In genomic region chr16:88759245-88759975, GRCh38 we compare ENCODE assay signal across 6 cellular contexts. TPM values are rescaled to one million over a fixed set of nuclear protein-coding genes. Genes with fewer than 3 reads are reported as not detected.
A peak's percentile ranks its signal among the peaks of the same experiment; 100 is the strongest.
DNase-seq lines count a peak whose midpoint lies in the region; ATAC-seq lines count a peak whose summit lies in the region.
"Had no signal": no experiment of that assay in that cellular context is flagged by ENCODE, and none has a peak within 500 bp of the region (broad histone marks: within the 10 kb centered on the region; RNA-seq: fewer than 3 reads in every experiment).

No MANE protein-coding gene starts in this region.

- no peaks in the 10 kb centered on the region for H3K27me3 ChIP-seq in ectodermal cell (ENCODE audit: control insufficient read depth, insufficient read depth, low read length, poor library complexity, severe bottlenecking)

- peaks cover 21% of the 10 kb centered on the region for H3K4me1 Mint-ChIP-seq in T-helper 17 cell

- peak overlapping the region; percentile 86 for H3K4me3 Mint-ChIP-seq in T-helper 17 cell

- peak overlapping the region; percentile 36 for H3K27ac ChIP-seq in ectodermal cell (ENCODE audit: insufficient read depth, low read depth, low read length, poor library complexity, severe bottlenecking)
- H3K27ac ChIP-seq: HL-60 had no signal

- peak; percentile 24 to 61 (median 47) for DNase-seq in T-helper 17 cell
- DNase-seq in stimulated activated CD4-positive, alpha-beta T cell treated with anti-CD3 and anti-CD28 coated beads, Interleukin-4, amount 100 ng/mL, for 4 hours: peak; percentile 46 to 55
- DNase-seq in DMS114 treated with DMSO at 0.1 percent for 48 hours (lab: John Stamatoyannopoulos, UW; ENCODE audit: unreplicated experiment): no peak
- DNase-seq in OCI-M2 (lab: John Stamatoyannopoulos, UW; ENCODE audit: unreplicated experiment): no peak

- H3K4me3 ChIP-seq in ectodermal cell (ENCODE audit: insufficient read depth, low read depth, low read length): no peak overlapping the region

- WGBS in ectodermal cell, 2 experiments: 45 to 47% methylated on average over 26 of the region's 26 CpGs

- no peaks in the 10 kb centered on the region for H3K27me3 Mint-ChIP-seq in T-helper 17 cell

- H3K9me3 ChIP-seq in T-helper 17 cell (ENCODE audit: control insufficient read depth, low read length, poor library complexity, severe bottlenecking): no peaks in the 10 kb centered on the region
- H3K9me3 ChIP-seq in ectodermal cell (ENCODE audit: control insufficient read depth, low read length): no peaks in the 10 kb centered on the region

- ATAC-seq in T-helper 17 cell: peak; percentile 84

- H3K27ac Mint-ChIP-seq in T-helper 17 cell: peak overlapping the region; percentile 86

- peaks cover 26% of the 10 kb centered on the region for H3K4me1 ChIP-seq in ectodermal cell (ENCODE audit: control insufficient read depth, insufficient read depth, low read length)

- H3K36me3 Mint-ChIP-seq in T-helper 17 cell (ENCODE audit: low read depth): no peaks in the 10 kb centered on the region

- H3K36me3 ChIP-seq in ectodermal cell (ENCODE audit: control insufficient read depth, insufficient read depth, low read length): no peaks in the 10 kb centered on the region

RNA-seq across cellular contexts. Expression of gene PIEZO1, which starts 25.6 kb away (rescaled TPM):
- total RNA-seq in T-helper 17 cell: 100 to 1,000 TPM; 272 to 318 TPM
- polyA plus RNA-seq in ectodermal cell (2013, experiment 1 of 4): 8.1 TPM
- 11.9 TPM for polyA plus RNA-seq in ectodermal cell (2013, experiment 2 of 4)
- 12.8 TPM for polyA plus RNA-seq in ectodermal cell (2013, experiment 3 of 4)
- polyA plus RNA-seq in ectodermal cell (2013, experiment 4 of 4): 10.1 TPM

RNA-seq across cellular contexts. Expression of gene CDT1, which starts 44.2 kb away (rescaled TPM):
- total RNA-seq in T-helper 17 cell: 1 to 10 TPM in 1 of 2 donors, under 1 TPM in 1; 0.42 to 1.3 TPM
- 49.5 TPM for polyA plus RNA-seq in ectodermal cell (2013, experiment 1 of 4)
- 50.5 TPM for polyA plus RNA-seq in ectodermal cell (2013, experiment 2 of 4)
- polyA plus RNA-seq in ectodermal cell (2013, experiment 3 of 4): 52.1 TPM
- 45.4 TPM for polyA plus RNA-seq in ectodermal cell (2013, experiment 4 of 4)

RNA-seq across cellular contexts. Expression of gene APRT, which starts 52.3 kb away (rescaled TPM):
- 100 to 1,000 TPM; 130 to 158 TPM for total RNA-seq in T-helper 17 cell
- 127 TPM for polyA plus RNA-seq in ectodermal cell (2013, experiment 1 of 4)
- 120 TPM for polyA plus RNA-seq in ectodermal cell (2013, experiment 2 of 4)
- polyA plus RNA-seq in ectodermal cell (2013, experiment 3 of 4): 112 TPM
- 117 TPM for polyA plus RNA-seq in ectodermal cell (2013, experiment 4 of 4)

RNA-seq across cellular contexts. Expression of gene CTU2, which starts 53.1 kb away (rescaled TPM):
- 10 to 100 TPM; 22.4 to 33.6 TPM for total RNA-seq in T-helper 17 cell
- 15.0 TPM for polyA plus RNA-seq in ectodermal cell (2013, experiment 1 of 4)
- 14.6 TPM for polyA plus RNA-seq in ectodermal cell (2013, experiment 2 of 4)
- polyA plus RNA-seq in ectodermal cell (2013, experiment 3 of 4): 16.7 TPM
- 15.0 TPM for polyA plus RNA-seq in ectodermal cell (2013, experiment 4 of 4)

RNA-seq across cellular contexts. Expression of gene RNF166, which starts 53.2 kb away (rescaled TPM):
- total RNA-seq in T-helper 17 cell: 100 to 1,000 TPM; 235 to 398 TPM
- 36.8 TPM for polyA plus RNA-seq in ectodermal cell (2013, experiment 1 of 4)
- polyA plus RNA-seq in ectodermal cell (2013, experiment 2 of 4): 33.2 TPM
- 30.4 TPM for polyA plus RNA-seq in ectodermal cell (2013, experiment 3 of 4)
- 34.9 TPM for polyA plus RNA-seq in ectodermal cell (2013, experiment 4 of 4)

Comparison
In these comparisons a context has a peak if more than half of its experiments do, and no peak if none do; other contexts are left out.
1. DNase-seq: peak in T-helper 17 cell (3 of 3) and stimulated activated CD4-positive, alpha-beta T cell treated with anti-CD3 and anti-CD28 coated beads, Interleukin-4, amount 100 ng/mL, for 4 hours (2 of 2); none in DMS114 treated with DMSO at 0.1 percent for 48 hours (single experiment) and OCI-M2 (single experiment).